Comparison of ENCODE assay signal across 8 cellular contexts in genomic region chr18:58605027-58606020, GRCh38.
DNase-seq lines count a peak whose midpoint lies in the region; ATAC-seq and TF ChIP-seq lines count a peak whose summit lies in the region.

No MANE protein-coding gene starts in this region.

- no peak for TF ChIP-seq CTCF in GM20000 (IDR thresholded peaks at IDR 0.05; ENCODE audit: extremely low read depth, missing control alignments)

- H3K27ac Mint-ChIP-seq in activated T-cell treated with anti-CD3 and anti-CD28 coated beads, Interleukin-2, amount 50 U/mL, for 24 hours: peak overlapping the region; percentile 3

- no peaks in the 10 kb centered on the region for H3K36me3 Mint-ChIP-seq in activated T-cell treated with anti-CD3 and anti-CD28 coated beads, Interleukin-2, amount 50 U/mL, for 24 hours (ENCODE audit: low read depth)

- H3K4me3 Mint-ChIP-seq in activated T-cell treated with anti-CD3 and anti-CD28 coated beads, Interleukin-2, amount 50 U/mL, for 24 hours: no peak overlapping the region

- H3K27me3 Mint-ChIP-seq in activated T-cell treated with anti-CD3 and anti-CD28 coated beads, Interleukin-2, amount 50 U/mL, for 24 hours: no peaks in the 10 kb centered on the region

- H3K9me3 Mint-ChIP-seq in activated T-cell treated with anti-CD3 and anti-CD28 coated beads, Interleukin-2, amount 50 U/mL, for 24 hours: no peaks in the 10 kb centered on the region

- DNase-seq in COLO668 (lab: John Stamatoyannopoulos, UW; ENCODE audit: unreplicated experiment) (peak; percentile 19), HK-2 (ENCODE audit: unreplicated experiment) (peak; percentile 48), kidney glomerular epithelial cell (lab: John Stamatoyannopoulos, UW) (peak; percentile 98), GM20000 (ENCODE audit: low spot score) (no peak), erythroblast (lab: John Stamatoyannopoulos, UW) (no peak)
- DNase-seq in activated T-cell treated with anti-CD3 and anti-CD28 coated beads, Interleukin-2, amount 50 U/mL, for 24 hours: no peak

- ATAC-seq in HG03097 (IDR thresholded peaks at IDR 0.05; ENCODE audit: low FRiP score, unreplicated experiment) (no peak), GM19324 (IDR thresholded peaks at IDR 0.05; ENCODE audit: low FRiP score, unreplicated experiment) (no peak)

- H3K4me1 Mint-ChIP-seq in activated T-cell treated with anti-CD3 and anti-CD28 coated beads, Interleukin-2, amount 50 U/mL, for 24 hours (ENCODE audit: low read depth): peaks cover 61% of the 10 kb centered on the region

- TF ChIP-seq POLR2A in erythroblast (IDR thresholded peaks at IDR 0.05; ENCODE audit: low read length): no peak

Comparison
In these comparisons a context has a peak if more than half of its experiments do, and no peak if none do; other contexts are left out.
1. DNase-seq: peak in COLO668 (single experiment), HK-2 (single experiment) and kidney glomerular epithelial cell (single experiment); none in activated T-cell treated with anti-CD3 and anti-CD28 coated beads, Interleukin-2, amount 50 U/mL, for 24 hours (single experiment), GM20000 (single experiment) and erythroblast (0 of 2).